8 cellular contexts compared by ENCODE assay signal in genomic region chr2:178450574-178451429, GRCh38. TPM values are rescaled to one million over a fixed set of nuclear protein-coding genes. Genes with fewer than 3 reads are reported as not detected.
DNase-seq lines count a peak whose midpoint lies in the region; ATAC-seq and TF ChIP-seq lines count a peak whose summit lies in the region.

Gene PJVK (plus strand): TSS chr2:178451378. CDS start chr2:178453410, 2,032 bp downstream.
Gene PRKRA (minus strand): TSS chr2:178451175. CDS start chr2:178451030, 145 bp downstream.

- H3K27ac ChIP-seq in IMR-90 (ENCODE audit: insufficient read depth, low read length), result peak within 1 kb of the TSS; percentile 98
- H3K27ac ChIP-seq in OCI-LY7 (ENCODE audit: low read depth, low read length, poor library complexity, severe bottlenecking), result peak within 1 kb of the TSS; percentile 85

- H2BK120ac ChIP-seq in IMR-90 (ENCODE audit: low read depth, low read length), result peak within 1 kb of the TSS; percentile 84

- H3K9me2 ChIP-seq in OCI-LY7 (ENCODE audit: insufficient read depth, low read length), result no peaks in the 10 kb centered on the region

- TF ChIP-seq POLR2A in IMR-90 (IDR thresholded peaks at IDR 0.05; ENCODE audit: low read depth, low read length), result peak; percentile 90

- BruUV-seq in IMR-90 (replicated peaks; lab: Mats Ljungman, UMichigan), result no TSS peak
- no TSS peak for BruUV-seq in OCI-LY7 (replicated peaks; lab: Mats Ljungman, UMichigan)

- H3K14ac ChIP-seq in IMR-90 (replicated peaks; ENCODE audit: low read depth, low read length), result peak within 1 kb of the TSS; percentile 98

- H2BK5ac ChIP-seq in IMR-90 (ENCODE audit: low read depth, low read length, poor library complexity, severe bottlenecking), result peak within 1 kb of the TSS; percentile 97

- H3K4me2 ChIP-seq in IMR-90 (ENCODE audit: low read depth, low read length), result peak within 1 kb of the TSS; percentile 98
- H3K4me2 ChIP-seq in OCI-LY7 (ENCODE audit: low read length), result peak within 1 kb of the TSS; percentile 85

- H3K79me2 ChIP-seq in OCI-LY7 (ENCODE audit: insufficient read depth, low read depth, low read length), result peaks cover 34% of the 10 kb centered on the region

- no peak; the same call in 1 of the 2 replicates for TF ChIP-seq CTCF in IMR-90 (conservative IDR thresholded peaks at IDR 0.05; ENCODE audit: low read depth, low read length)
- no peak for TF ChIP-seq CTCF in OCI-LY7 (conservative IDR thresholded peaks at IDR 0.05; ENCODE audit: low read length)
- no peak for TF ChIP-seq CTCF in epithelial cell of esophagus (IDR thresholded peaks at IDR 0.05; ENCODE audit: insufficient read depth, low read depth, low read length, missing control alignments)
- peak; percentile 14 for TF ChIP-seq CTCF in mucosa of descending colon (IDR thresholded peaks at IDR 0.05)

- H3K9me3 ChIP-seq in IMR-90 (ENCODE audit: control insufficient read depth, insufficient read depth, low read length) (no peaks in the 10 kb centered on the region), OCI-LY7 (ENCODE audit: low read length) (no peaks in the 10 kb centered on the region), mucosa of descending colon (no peaks in the 10 kb centered on the region)

- CTCF ChIA-PET in IMR-90 (lab: Yijun Ruan, JAX), result no interaction called here
- CTCF ChIA-PET in OCI-LY7 (lab: Charles Lee; ENCODE audit: unreplicated experiment), result interaction anchor here (0.6 to 1.1 kb wide), 4 partner anchors 9 to 569 kb away, joined by 3 to 4 read pairs (median 3); no protein-coding TSS in a partner anchor

- H2BK15ac ChIP-seq in IMR-90 (ENCODE audit: low read depth, low read length), result peak within 1 kb of the TSS; percentile 47; the same call in 1 of the 3 replicates

- peak within 1 kb of the TSS; percentile 100 for H4K5ac ChIP-seq in IMR-90 (ENCODE audit: low read depth, low read length)

- peak within 1 kb of the TSS; percentile 94 for H2AK5ac ChIP-seq in IMR-90 (ENCODE audit: low read depth, low read length)

- peak within 1 kb of the TSS; percentile 96 for H4K91ac ChIP-seq in IMR-90 (ENCODE audit: insufficient read depth, low read depth, low read length)

- POLR2A ChIA-PET in IMR-90 (lab: Charles Lee; ENCODE audit: unreplicated experiment) (interaction anchor here (0.7 to 1.0 kb wide), 3 partner anchors 25 to 72 kb away, joined by 3 to 6 read pairs (median 3); no protein-coding TSS in a partner anchor), OCI-LY7 (lab: Charles Lee) (interaction anchor here (0.6 to 2.5 kb wide), 11 partner anchors 10 to 1412 kb away, joined by 3 to 21 read pairs (median 3); no protein-coding TSS in a partner anchor)

- 0 out of 2 replicates have a peak, but pooled peaks cover 2% of the 10 kb centered on the region for H3K9me1 ChIP-seq in IMR-90 (ENCODE audit: insufficient read depth, low read length)

- peak within 1 kb of the TSS; percentile 97 for H3K9ac ChIP-seq in IMR-90 (ENCODE audit: low read depth, low read length)

- peaks cover 9% of the 10 kb centered on the region; the same call in 1 of the 2 replicates for H4K20me1 ChIP-seq in IMR-90 (ENCODE audit: insufficient read depth, low read length)
- H4K20me1 ChIP-seq in OCI-LY7 (ENCODE audit: insufficient read depth, low read length), result peaks cover 8% of the 10 kb centered on the region; the same call in 1 of the 2 replicates

- in situ Hi-C loops in IMR-90 (cut with MboI; ENCODE audit: low sequenced_read_pairs), result no loop called here

- DNase-seq in DMS114 treated with DMSO at 0.1 percent for 48 hours (lab: John Stamatoyannopoulos, UW; ENCODE audit: unreplicated experiment) (peak; percentile 84), IMR-90 (peak; percentile 97), OCI-LY7 (ENCODE audit: low spot score) (peak; percentile 96), activated T-cell treated with anti-CD3 and anti-CD28 coated beads for 4 hours (peak; percentile 94), epithelial cell of esophagus (ENCODE audit: low read depth) (peak; percentile 98), mucosa of descending colon (peak; percentile 98 to 99 (median 98))
- peak; percentile 86 to 90 for DNase-seq in stimulated activated CD8-positive, alpha-beta memory T cell treated with anti-CD3 and anti-CD28 coated beads, Interleukin-4, amount 100 ng/mL, for 1 hour (ENCODE audit: low read depth in 2 of 2, low spot score in 1 of 2)

- WGBS in IMR-90 (ENCODE audit: extremely low coverage in 2 of 2, insufficient read length in 1 of 2), 2 experiments, result 0% methylated on average over 48 of the region's 91 CpGs; no CpG with 5 or more reads in 1 of the 2 experiments

- H3K18ac ChIP-seq in IMR-90 (ENCODE audit: low read depth, low read length), result peak within 1 kb of the TSS; percentile 90

- TF ChIP-seq RAD21 in IMR-90 (IDR thresholded peaks at IDR 0.05; ENCODE audit: low read length), result no peak

- ATAC-seq in GM21529 (IDR thresholded peaks at IDR 0.05; ENCODE audit: unreplicated experiment) (peak; percentile 76), IMR-90 (ENCODE audit: low read depth) (peak; percentile 98), mucosa of descending colon (peak; percentile 96)

- H4K8ac ChIP-seq in IMR-90 (ENCODE audit: low read depth in 2 of 2, low read length in 2 of 2), result peak within 1 kb of the TSS; percentile 91 to 100

- peak within 1 kb of the TSS; percentile 98 for H2AFZ ChIP-seq in IMR-90 (replicated peaks; ENCODE audit: low read length, poor library complexity)
- peak within 1 kb of the TSS; percentile 93 for H2AFZ ChIP-seq in OCI-LY7 (ENCODE audit: low read length)

- H3K27me3 ChIP-seq in IMR-90 (ENCODE audit: control insufficient read depth, insufficient read depth, low read length), result no peaks in the 10 kb centered on the region

- intact Hi-C loops in IMR-90 (cut with micrococcal nuclease) (loop anchor here (1.0 kb wide), 2 partner anchors 15 to 27 kb away; partner anchors contain the start of gene FKBP7), OCI-LY7 (cut with micrococcal nuclease; ENCODE audit: unreplicated experiment) (loop anchor here (1.0 to 10.0 kb wide), 2 partner anchors 27 to 1186 kb away; partner anchors contain the start of genes FKBP7 and NFE2L2), mucosa of descending colon (cut with DNase I, micrococcal nuclease) (no loop called here)

- peak within 1 kb of the TSS; percentile 90 for H2AK9ac ChIP-seq in IMR-90 (replicated peaks; ENCODE audit: low read depth, low read length, poor library complexity)

- H3K4me3 ChIP-seq in IMR-90 (ENCODE audit: insufficient read depth, low read depth, low read length), result peak within 1 kb of the TSS; percentile 86
- peak within 1 kb of the TSS; percentile 82 for H3K4me3 ChIP-seq in OCI-LY7 (ENCODE audit: low read depth, low read length, poor library complexity, severe bottlenecking)
- peak within 1 kb of the TSS; percentile 73 for H3K4me3 ChIP-seq in epithelial cell of esophagus (ENCODE audit: low read length)
- peak within 1 kb of the TSS; percentile 90 for H3K4me3 ChIP-seq in mucosa of descending colon

- H3K36me3 ChIP-seq in IMR-90 (ENCODE audit: control insufficient read depth, insufficient read depth, low read length) (peaks cover 11% of the 10 kb centered on the region), OCI-LY7 (ENCODE audit: insufficient read depth, low read length) (peaks cover 29% of the 10 kb centered on the region), mucosa of descending colon (ENCODE audit: low read depth) (no peaks in the 10 kb centered on the region)

- dilution Hi-C loops in IMR-90 (cut with HindIII; ENCODE audit: low sequenced_read_pairs, unreplicated experiment), result no loop called here

- peak within 1 kb of the TSS; percentile 91 for H3K56ac ChIP-seq in IMR-90 (ENCODE audit: extremely low read depth, insufficient read depth, low read length)

- H3K4me1 ChIP-seq in IMR-90 (ENCODE audit: control insufficient read depth, insufficient read depth, low read length), result peaks cover 6% of the 10 kb centered on the region
- peaks cover 23% of the 10 kb centered on the region for H3K4me1 ChIP-seq in OCI-LY7 (ENCODE audit: insufficient read depth, low read length, poor library complexity, severe bottlenecking)
- H3K4me1 ChIP-seq in mucosa of descending colon (ENCODE audit: low read depth), result peaks cover 13% of the 10 kb centered on the region

- H2BK20ac ChIP-seq in IMR-90 (ENCODE audit: low read depth, low read length), result no peak within 1 kb of the TSS

- H3K79me1 ChIP-seq in IMR-90 (ENCODE audit: low read depth in 1 of 2, low read length in 2 of 2), result peaks cover 21 to 34% of the 10 kb centered on the region in 2 experiments

- peak within 1 kb of the TSS; percentile 96 for H3K23ac ChIP-seq in IMR-90 (ENCODE audit: low read depth, low read length)

- H3K4ac ChIP-seq in IMR-90 (ENCODE audit: low read depth, low read length), result peak within 1 kb of the TSS; percentile 99

TF ChIP-seq in IMR-90, 13 proteins besides CTCF, POLR2A, EP300 and RAD21 (continues in another document):
- TF ChIP-seq CHD1 (IDR thresholded peaks at IDR 0.05; ENCODE audit: low read depth, low read length), result no peak
- no peak for TF ChIP-seq FOS (IDR thresholded peaks at IDR 0.05; ENCODE audit: low read depth, low read length)
- no peak for TF ChIP-seq ELK1 (IDR thresholded peaks at IDR 0.05; ENCODE audit: borderline replicate concordance, low read depth, low read length)
- TF ChIP-seq CEBPB (IDR thresholded peaks at IDR 0.05; ENCODE audit: low read depth, low read length), result peak; percentile 20; the same call in 1 of the 2 replicates
- peak; percentile 75; the same call in 1 of the 2 replicates for TF ChIP-seq MXI1 (IDR thresholded peaks at IDR 0.05; ENCODE audit: borderline replicate concordance, low read depth, low read length)

RNA-seq across cellular contexts. Expression of gene PJVK, which starts in this region (rescaled TPM):
- total RNA-seq in IMR-90 (2012; rRNA removed) (0.28 and 0.72 TPM in 2 replicates), OCI-LY7 (2022) (6.9 and 9.2 TPM in 2 replicates), mucosa of descending colon (1 to 10 TPM; 1.4 to 3.3 (median 1.5) TPM)
- polyA plus RNA-seq in IMR-90 (2012; rRNA removed), result 1.9 and 2.4 TPM in 2 replicates
- 0.04 and 0.09 TPM in 2 replicates for polyA plus RNA-seq in IMR-90 (2012; cell fraction: cytosol; rRNA removed)
- 2.8 and 24.7 TPM in 2 replicates for polyA plus RNA-seq in IMR-90 (2012; cell fraction: nucleus; rRNA removed; ENCODE audit: low replicate concordance)
- 2.2 and 4.0 TPM in 2 replicates for total RNA-seq in OCI-LY7 (2014; rRNA removed; shearing (Covaris generic))

RNA-seq across cellular contexts. Expression of gene PRKRA, which starts in this region (rescaled TPM):
- total RNA-seq in IMR-90 (2012; rRNA removed) (53.6 and 55.5 TPM in 2 replicates), OCI-LY7 (2022) (74.1 and 76.4 TPM in 2 replicates), mucosa of descending colon (10 to 100 TPM; 28.7 to 55.6 (median 31.5) TPM)
- polyA plus RNA-seq in IMR-90 (2012; rRNA removed), result 39.5 and 41.7 TPM in 2 replicates
- 9.7 and 29.0 TPM in 2 replicates for polyA plus RNA-seq in IMR-90 (2012; cell fraction: cytosol; rRNA removed)
- polyA plus RNA-seq in IMR-90 (2012; cell fraction: nucleus; rRNA removed; ENCODE audit: low replicate concordance), result 29.1 and 41.4 TPM in 2 replicates
- 68.7 and 79.5 TPM in 2 replicates for total RNA-seq in OCI-LY7 (2014; rRNA removed; shearing (Covaris generic))

Comparison
In these comparisons a context has a peak if more than half of its experiments do, and no peak if none do; other contexts are left out.
1. Peak in every context shown above with its lines: DNase-seq, ATAC-seq, H3K4me3 ChIP-seq and H3K27ac ChIP-seq.
2. intact Hi-C loops: an anchor here in IMR-90 (1.0 kb wide) and OCI-LY7 (1.0 to 10.0 kb wide); none called in mucosa of descending colon.